Comparison of ENCODE assay signal across 15 cellular contexts in the genomic region with DNA sequence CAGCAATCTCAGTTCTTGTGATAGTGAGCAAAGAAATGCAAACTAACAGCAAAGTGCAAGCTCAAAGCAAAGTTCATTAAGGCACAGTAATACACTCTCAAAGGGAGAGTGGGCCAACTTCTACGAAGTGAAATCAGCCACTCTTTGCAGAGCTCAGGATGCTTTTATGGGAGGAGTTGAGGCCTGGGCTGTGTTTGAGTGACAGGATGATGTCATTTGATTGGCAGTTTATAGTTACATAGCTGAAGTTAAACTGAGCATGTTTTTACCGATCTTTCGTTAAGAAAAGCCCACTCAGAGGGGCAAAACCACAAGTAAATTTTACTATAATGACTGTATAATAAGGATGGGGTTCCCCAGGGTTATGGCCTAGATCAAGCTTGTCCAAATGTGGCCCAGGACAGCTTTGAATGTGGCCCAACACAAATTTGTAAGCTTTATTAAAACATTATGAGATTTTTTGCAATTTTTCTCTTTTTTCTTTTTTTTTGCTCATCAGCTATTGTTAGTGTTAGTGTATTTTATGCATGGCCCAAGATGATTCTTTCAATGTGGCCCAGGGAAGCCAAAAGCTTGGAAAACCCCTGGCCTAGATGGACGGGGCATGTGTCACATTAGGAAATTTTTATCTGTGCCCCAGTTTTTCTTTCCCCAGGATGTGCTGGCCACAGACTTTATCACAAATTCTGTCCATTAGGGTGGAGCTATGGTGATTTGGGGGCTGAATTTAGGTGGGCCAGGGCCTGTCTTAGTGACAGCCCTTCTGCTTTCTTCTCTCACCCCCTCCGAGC. TPM values are rescaled to one million over a fixed set of nuclear protein-coding genes. Genes with fewer than 3 reads are reported as not detected.
DNase-seq lines count a peak whose midpoint lies in the region; ATAC-seq lines count a peak whose summit lies in the region.
"Had no signal": no experiment of that assay in that cellular context is flagged by ENCODE, and none has a peak within 500 bp of the region (broad histone marks: within the 10 kb centered on the region; RNA-seq: fewer than 3 reads in every experiment).

No MANE protein-coding gene starts in this region.

- DNase-seq in mesenchymal stem cell (no peak), NOMO-1 treated with DMSO at 0.1 percent for 48 hours (lab: John Stamatoyannopoulos, UW; ENCODE audit: unreplicated experiment) (no peak), DMS79 (lab: John Stamatoyannopoulos, UW) (no peak), midbrain (lab: John Stamatoyannopoulos, UW) (no peak)
- DNase-seq: mucosa of descending colon, NCI-H2171, trophoblast cell had no signal

- no peak overlapping the region for H3K14ac ChIP-seq in mesenchymal stem cell (ENCODE audit: low read length in 2 of 2)

- no peaks in the 10 kb centered on the region for H3K9me3 ChIP-seq in mesenchymal stem cell (ENCODE audit: control insufficient read depth, low read length)
- H3K9me3 ChIP-seq: mucosa of descending colon had no signal

- ATAC-seq in GM18511 (IDR thresholded peaks at IDR 0.05; ENCODE audit: unreplicated experiment) (peak; percentile 59), GM21619 (IDR thresholded peaks at IDR 0.05; ENCODE audit: unreplicated experiment) (peak; percentile 43), HG03565 (IDR thresholded peaks at IDR 0.05; ENCODE audit: unreplicated experiment) (peak; percentile 54), GM21737 (IDR thresholded peaks at IDR 0.05; ENCODE audit: unreplicated experiment) (no peak)
- ATAC-seq: activated naive CD4-positive, alpha-beta T cell treated with anti-CD3 and anti-CD28 coated beads, Interleukin-2, amount 50 U/mL, for 72 hours had no signal

- no peak overlapping the region for H3K23ac ChIP-seq in mesenchymal stem cell (ENCODE audit: low read length in 2 of 2)

- no peaks in the 10 kb centered on the region for H3K79me1 ChIP-seq in mesenchymal stem cell (replicated peaks; ENCODE audit: low read length, poor library complexity, severe bottlenecking)

- H2BK15ac ChIP-seq in mesenchymal stem cell (ENCODE audit: low read depth, poor library complexity, severe bottlenecking) = no peak overlapping the region

- H2AK5ac ChIP-seq in mesenchymal stem cell (ENCODE audit: low read length, severe bottlenecking) = no peak overlapping the region

- H3K4me1 ChIP-seq in mesenchymal stem cell (ENCODE audit: control insufficient read depth, insufficient read depth, low read depth, low read length) = no peaks in the 10 kb centered on the region
- H3K4me1 ChIP-seq: parathyroid adenoma had no signal

- no peak overlapping the region for H3K4me2 ChIP-seq in mesenchymal stem cell (ENCODE audit: low read length, poor library complexity, severe bottlenecking)

- peaks cover 0 to 5% of the 10 kb centered on the region in 2 experiments for H3K27me3 ChIP-seq in mesenchymal stem cell (ENCODE audit: control insufficient read depth in 1 of 2, insufficient read depth in 1 of 2, low read length in 2 of 2)

- H3K27ac ChIP-seq in mesenchymal stem cell (ENCODE audit: low read length, poor library complexity, severe bottlenecking) = no peak overlapping the region
- H3K27ac ChIP-seq: parathyroid adenoma, SK-N-MC had no signal

- H3K9ac ChIP-seq in mesenchymal stem cell (ENCODE audit: low read length) = peak overlapping the region; percentile 81
- H3K9ac ChIP-seq: parathyroid adenoma had no signal

- no peak overlapping the region for H3K4ac ChIP-seq in mesenchymal stem cell (ENCODE audit: low read depth in 1 of 2, low read length in 2 of 2)

- H3K36me3 ChIP-seq in mesenchymal stem cell (ENCODE audit: control insufficient read depth in 1 of 2, insufficient read depth in 2 of 2, low read depth in 1 of 2, low read length in 2 of 2) = no peaks in the 10 kb centered on the region

- WGBS in mesenchymal stem cell = 79% methylated on average over 3 of the region's 5 CpGs

- H3K4me3 ChIP-seq in mesenchymal stem cell (ENCODE audit: insufficient read depth in 1 of 2, low read depth in 1 of 2, low read length in 2 of 2) = no peak overlapping the region
- H3K4me3 ChIP-seq: mucosa of descending colon, SK-N-MC had no signal

- no peak overlapping the region for H2AFZ ChIP-seq in mesenchymal stem cell (ENCODE audit: low read depth, low read length)
- H2AFZ ChIP-seq: GM23248, parathyroid adenoma had no signal

- H4K8ac ChIP-seq in mesenchymal stem cell (ENCODE audit: low read length) = no peak overlapping the region

- H2BK120ac ChIP-seq in mesenchymal stem cell (ENCODE audit: low read depth, low read length) = no peak overlapping the region

- H3K18ac ChIP-seq in mesenchymal stem cell (ENCODE audit: low read depth in 1 of 2, low read length in 2 of 2) = no peak overlapping the region

- H4K91ac ChIP-seq in mesenchymal stem cell (ENCODE audit: low read length) = no peak overlapping the region

- H2BK12ac ChIP-seq in mesenchymal stem cell (ENCODE audit: low read length in 2 of 2) = no peak overlapping the region

- no peak overlapping the region for H2BK5ac ChIP-seq in mesenchymal stem cell (ENCODE audit: low read depth, low read length, poor library complexity, severe bottlenecking)

RNA-seq across cellular contexts. Expression of gene DNAH7, which starts 8.3 kb away (rescaled TPM):
- 0.23 TPM for polyA plus RNA-seq in mesenchymal stem cell (2013, experiment 1 of 2)
- 0.49 TPM for polyA plus RNA-seq in mesenchymal stem cell (2013, experiment 2 of 2)
